Comparison of ENCODE assay signal across 2 cellular contexts in genomic region chr22:44961682-44962081, GRCh38. TPM values are rescaled to one million over a fixed set of nuclear protein-coding genes. Genes with fewer than 3 reads are reported as not detected.
"Had no signal": no experiment of that assay in that cellular context is flagged by ENCODE, and none has a peak within 500 bp of the region (broad histone marks: within the 10 kb centered on the region; RNA-seq: fewer than 3 reads in every experiment).

No MANE protein-coding gene starts in this region.

RNA-seq across cellular contexts. Expression of gene PHF21B, which starts 48.1 kb away (rescaled TPM):
- polyA plus RNA-seq: HepG2, IgD-negative memory B cell had no signal
